In genomic region chr10:88116491-88116890, GRCh38 we compare ENCODE assay signal across 14 cellular contexts.
DNase-seq lines count a peak whose midpoint lies in the region; ATAC-seq, FAIRE-seq and TF ChIP-seq lines count a peak whose summit lies in the region.
"Had no signal": no experiment of that assay in that cellular context is flagged by ENCODE, and none has a peak within 500 bp of the region (broad histone marks: within the 10 kb centered on the region; RNA-seq: fewer than 3 reads in every experiment).

No MANE protein-coding gene starts in this region.

- no peak for TF ChIP-seq POLR2A in GM12892 (IDR thresholded peaks at IDR 0.05; ENCODE audit: low read depth, low read length)

- peak; percentile 27 for FAIRE-seq in GM12892 (lab: Jason Lieb, UNC)
- FAIRE-seq: TTC549 had no signal

- no peak overlapping the region for H3K27ac Mint-ChIP-seq in T-helper 17 cell
- H3K27ac Mint-ChIP-seq: activated CD8-positive, alpha-beta T cell treated with anti-CD3 and anti-CD28 coated beads for 36 hours had no signal

- H3K9me3 ChIP-seq in T-helper 17 cell (ENCODE audit: control insufficient read depth, low read length, poor library complexity, severe bottlenecking): no peaks in the 10 kb centered on the region

- H3K36me3 Mint-ChIP-seq in T-helper 17 cell (ENCODE audit: low read depth): no peaks in the 10 kb centered on the region

- H3K4me1 Mint-ChIP-seq in T-helper 17 cell: peaks cover 18% of the 10 kb centered on the region

- H3K4me3 Mint-ChIP-seq in T-helper 17 cell: no peak overlapping the region
- H3K4me3 Mint-ChIP-seq: activated CD8-positive, alpha-beta T cell treated with anti-CD3 and anti-CD28 coated beads for 36 hours had no signal

- no peak for ATAC-seq in HG03460 (IDR thresholded peaks at IDR 0.05; ENCODE audit: unreplicated experiment)
- ATAC-seq in HG02678 (IDR thresholded peaks at IDR 0.05; ENCODE audit: unreplicated experiment): no peak
- no peak for ATAC-seq in T-helper 17 cell

- peak; percentile 66 for DNase-seq in AG08395 (ENCODE audit: low spot score)
- DNase-seq in GM12892 (ENCODE audit: insufficient read length): no peak
- peak; percentile 74 for DNase-seq in NOMO-1 treated with DMSO at 0.1 percent for 48 hours (lab: John Stamatoyannopoulos, UW; ENCODE audit: unreplicated experiment)
- peak; percentile 71 for DNase-seq in fibroblast of mammary gland (ENCODE audit: low read depth)
- no peak for DNase-seq in NCI-H1105 (lab: John Stamatoyannopoulos, UW)
- no peak for DNase-seq in T-helper 17 cell
- DNase-seq: DND-41; effector CD4-positive, alpha-beta T cell; NCI-H1436 treated with DMSO at 0.1 percent for 48 hours; NCI-H524 treated with DMSO at 0.1 percent for 48 hours had no signal

- no peak for TF ChIP-seq CTCF in fibroblast of mammary gland (conservative IDR thresholded peaks at IDR 0.05; ENCODE audit: control insufficient read depth, insufficient read depth, low read depth, low read length)

- H3K27me3 Mint-ChIP-seq in T-helper 17 cell: no peaks in the 10 kb centered on the region

- H3K4me3 ChIP-seq in fibroblast of mammary gland (ENCODE audit: control insufficient read depth, low read depth, low read length): no peak overlapping the region

Comparison
In these comparisons a context has a peak if more than half of its experiments do, and no peak if none do; other contexts are left out.
1. DNase-seq: peak in AG08395 (single experiment), NOMO-1 treated with DMSO at 0.1 percent for 48 hours (single experiment) and fibroblast of mammary gland (single experiment); none in GM12892 (single experiment), NCI-H1105 (single experiment) and T-helper 17 cell (0 of 3).